21 cellular contexts compared by ENCODE assay signal in genomic region chr2:187851955-187852624, GRCh38.
DNase-seq lines count a peak whose midpoint lies in the region; ATAC-seq, FAIRE-seq and TF ChIP-seq lines count a peak whose summit lies in the region.
"Had no signal": no experiment of that assay in that cellular context is flagged by ENCODE, and none has a peak within 500 bp of the region (broad histone marks: within the 10 kb centered on the region; RNA-seq: fewer than 3 reads in every experiment).

No MANE protein-coding gene starts in this region.

- H4K5ac ChIP-seq in H1 (ENCODE audit: insufficient read length, low read depth, low read length): no peak overlapping the region

- H2AK5ac ChIP-seq in H1 (ENCODE audit: low read depth, low read length): no peak overlapping the region

- CTCF ChIA-PET in H1 (lab: Charles Lee; ENCODE audit: partially characterized antibody): interaction anchor here (0.6 to 0.7 kb wide), 2 partner anchors 244 to 518 kb away, joined by 3 read pairs; no protein-coding TSS in a partner anchor
- CTCF ChIA-PET in T-cell (lab: Charles Lee): no interaction called here

- H3K4me1 Mint-ChIP-seq in T-cell (no peaks in the 10 kb centered on the region), type B pancreatic cell (ENCODE audit: unreplicated experiment) (no peaks in the 10 kb centered on the region)
- H3K4me1 Mint-ChIP-seq: activated naive CD8-positive, alpha-beta T cell treated with anti-CD3 and anti-CD28 coated beads, Interleukin-2, amount 10 ng/mL, durations not matched to agents 7 days and 5 days had no signal

- ATAC-seq in lower lobe of right lung (peak in 1 of 2 donors; percentile 40), T-cell (replicated peaks in 1 of 4) (no peak)
- ATAC-seq: body of pancreas had no signal

- WGBS in H1 (ENCODE audit: extremely low coverage in 1 of 2, insufficient coverage in 1 of 2, insufficient read length in 1 of 2, insufficient replicate concordance in 2 of 2, low coverage in 1 of 2, low lambda C conversion rate in 2 of 2, missing lambda C conversion rate in 1 of 2), 2 experiments: 93% methylated on average over 6 of the region's 6 CpGs; no CpG with 5 or more reads in 1 of the 2 experiments

- no peaks in the 10 kb centered on the region for H4K20me1 ChIP-seq in H1 (replicated peaks in 1 of 2; ENCODE audit: control insufficient read depth in 1 of 2, insufficient read depth in 2 of 2, low read length in 2 of 2)

- H3K23ac ChIP-seq in H1 (ENCODE audit: insufficient read length): no peak overlapping the region

- H3K18ac ChIP-seq in H1 (ENCODE audit: extremely low read depth, low read length): no peak overlapping the region

- H3K4me1 ChIP-seq in H1 (replicated peaks in 1 of 4; ENCODE audit: control insufficient read depth in 3 of 4, insufficient read depth in 4 of 4, low read length in 3 of 4): no peaks in the 10 kb centered on the region
- H3K4me1 ChIP-seq in lower lobe of right lung: no peaks in the 10 kb centered on the region
- peaks cover 0 to 13% (median 3%) of the 10 kb centered on the region in 4 donors for H3K4me1 ChIP-seq in tibial artery
- H3K4me1 ChIP-seq: transverse colon had no signal

- H3K36me3 Mint-ChIP-seq in T-cell (no peaks in the 10 kb centered on the region), type B pancreatic cell (no peaks in the 10 kb centered on the region)
- H3K36me3 Mint-ChIP-seq: activated naive CD8-positive, alpha-beta T cell treated with anti-CD3 and anti-CD28 coated beads, Interleukin-2, amount 10 ng/mL, durations not matched to agents 7 days and 5 days had no signal

- H3K27me3 Mint-ChIP-seq in T-cell: no peaks in the 10 kb centered on the region
- no peaks in the 10 kb centered on the region for H3K27me3 Mint-ChIP-seq in type B pancreatic cell
- H3K27me3 Mint-ChIP-seq: activated naive CD8-positive, alpha-beta T cell treated with anti-CD3 and anti-CD28 coated beads, Interleukin-2, amount 10 ng/mL, durations not matched to agents 7 days and 5 days; stimulated activated naive CD8-positive, alpha-beta T cell treated with anti-CD3 and anti-CD28 coated beads, Interleukin-15, Interleukin-2, amounts not matched to agents 100 ng/mL and 50 ng/mL, for 24 hours had no signal

- H3K79me1 ChIP-seq in H1 (ENCODE audit: low read depth, low read length): no peaks in the 10 kb centered on the region

- no peak overlapping the region for H2BK15ac ChIP-seq in H1 (ENCODE audit: low read length)

- H3K14ac ChIP-seq in H1 (ENCODE audit: insufficient read length): no peak overlapping the region

- H3K4me3 Mint-ChIP-seq in T-cell (no peak overlapping the region), type B pancreatic cell (no peak overlapping the region)
- H3K4me3 Mint-ChIP-seq: activated naive CD8-positive, alpha-beta T cell treated with anti-CD3 and anti-CD28 coated beads, Interleukin-2, amount 10 ng/mL, durations not matched to agents 7 days and 5 days; stimulated activated naive CD8-positive, alpha-beta T cell treated with anti-CD3 and anti-CD28 coated beads, Interleukin-15, Interleukin-2, amounts not matched to agents 100 ng/mL and 50 ng/mL, for 24 hours had no signal

- H3K27ac ChIP-seq in H1 (ENCODE audit: low read depth, low read length) (no peak overlapping the region), lower lobe of right lung (no peak overlapping the region), tibial artery (peak overlapping the region; percentile 51 to 56)
- H3K27ac ChIP-seq: body of pancreas, transverse colon had no signal

- H3K4me2 ChIP-seq in H1 (ENCODE audit: insufficient read depth in 1 of 2, low read depth in 2 of 2, low read length in 2 of 2): no peak overlapping the region
- H3K4me2 ChIP-seq: SK-N-SH had no signal

- H3K4ac ChIP-seq in H1 (replicated peaks; ENCODE audit: insufficient read length, low read depth, low read length): no peak overlapping the region

- FAIRE-seq in H1 (lab: Jason Lieb, UNC) (no peak), D721Med (lab: Jason Lieb, UNC) (no peak)
- FAIRE-seq: keratinocyte had no signal

- no peaks in the 10 kb centered on the region for H3K27me3 ChIP-seq in MG63
- peaks cover 0 to 1% (median 0%) of the 10 kb centered on the region in 4 experiments; a peak in 1 of 7 replicates for H3K27me3 ChIP-seq in H1 (replicated peaks in 1 of 4; ENCODE audit: control insufficient read depth in 3 of 4, extremely low read depth in 1 of 4, insufficient read depth in 3 of 4, low read length in 3 of 4)
- no peaks in the 10 kb centered on the region for H3K27me3 ChIP-seq in lower lobe of right lung (ENCODE audit: low read depth)
- H3K27me3 ChIP-seq in tibial artery: no peaks in the 10 kb centered on the region
- H3K27me3 ChIP-seq: body of pancreas, transverse colon had no signal

- H3K27ac Mint-ChIP-seq in T-cell (no peak overlapping the region), type B pancreatic cell (no peak overlapping the region)
- H3K27ac Mint-ChIP-seq: activated naive CD8-positive, alpha-beta T cell treated with anti-CD3 and anti-CD28 coated beads, Interleukin-2, amount 10 ng/mL, durations not matched to agents 7 days and 5 days; stimulated activated naive CD8-positive, alpha-beta T cell treated with anti-CD3 and anti-CD28 coated beads, Interleukin-15, Interleukin-2, amounts not matched to agents 100 ng/mL and 50 ng/mL, for 24 hours had no signal

- no peak overlapping the region for H2BK20ac ChIP-seq in H1 (ENCODE audit: low read length)

- H3K4me3 ChIP-seq in MG63: peak overlapping the region; percentile 15; the same call in 1 of the 2 replicates
- no peak overlapping the region for H3K4me3 ChIP-seq in H1 (ENCODE audit: extremely low read depth in 1 of 4, insufficient read depth in 2 of 4, low read depth in 3 of 4, low read length in 4 of 4)
- H3K4me3 ChIP-seq in lower lobe of right lung: peak overlapping the region; percentile 5
- peak overlapping the region; percentile 2 to 19 for H3K4me3 ChIP-seq in tibial artery
- H3K4me3 ChIP-seq: body of pancreas, transverse colon had no signal

- intact Hi-C loops in lower lobe of right lung (cut with DNase I): no loop called here
- intact Hi-C loops in tibial artery (cut with DNase I; ENCODE audit: low total_unique reads): no loop called here

- no peaks in the 10 kb centered on the region for H3K79me2 ChIP-seq in H1 (ENCODE audit: control insufficient read depth in 1 of 2, insufficient read depth in 2 of 2, low read length in 2 of 2)

- 0 out of 2 replicates have a peak overlapping the region, but pooled peaks have one; percentile 35 for H2BK12ac ChIP-seq in H1 (ENCODE audit: low read depth, low read length)

- no peak for TF ChIP-seq EP300 in H1 (IDR thresholded peaks at IDR 0.05; ENCODE audit: borderline replicate concordance in 1 of 2, low read depth in 2 of 2, low read length in 2 of 2)

- no peak overlapping the region for H3K56ac ChIP-seq in H1 (replicated peaks; ENCODE audit: insufficient read length, low read depth, low read length)

- H4K8ac ChIP-seq in H1 (ENCODE audit: extremely low read depth, insufficient read depth, low read length): no peak overlapping the region

- POLR2A ChIA-PET in H1 (lab: Charles Lee; ENCODE audit: partially characterized antibody) (no interaction called here), T-cell (lab: Charles Lee) (no interaction called here)

- no peaks in the 10 kb centered on the region for H3K9me3 ChIP-seq in MG63
- no peaks in the 10 kb centered on the region for H3K9me3 ChIP-seq in H1 (ENCODE audit: insufficient read depth in 2 of 2, low read depth in 1 of 2, low read length in 1 of 2)
- H3K9me3 ChIP-seq in lower lobe of right lung: no peaks in the 10 kb centered on the region
- H3K9me3 ChIP-seq in tibial artery: no peaks in the 10 kb centered on the region
- H3K9me3 ChIP-seq: body of pancreas, SK-N-SH, transverse colon had no signal

- H2BK5ac ChIP-seq in H1 (ENCODE audit: low read depth, low read length): no peak overlapping the region

- no peak overlapping the region for H4K91ac ChIP-seq in H1 (replicated peaks; ENCODE audit: insufficient read length, low read length)

- no peak overlapping the region for H3K9ac ChIP-seq in H1 (replicated peaks in 1 of 4; ENCODE audit: extremely low read depth in 1 of 4, low read depth in 3 of 4, low read length in 3 of 4)
- H3K9ac ChIP-seq: SK-N-SH had no signal

- no peak for TF ChIP-seq POLR2A in H1 (IDR thresholded peaks at IDR 0.05; ENCODE audit: control extremely low read depth in 1 of 2, low read depth in 2 of 2, low read length in 2 of 2)

- TF ChIP-seq RAD21 in H1 (IDR thresholded peaks at IDR 0.05 in 1 of 2, conservative IDR thresholded peaks at IDR 0.05 in 1 of 2; ENCODE audit: low read depth in 2 of 2, low read length in 2 of 2): no peak

- DNase-seq in MG63 (no peak), H1 (ENCODE audit: low read depth in 1 of 2, low spot score in 2 of 2) (no peak), lower lobe of right lung (no peak), tibial artery (no peak), T-cell (no peak), type B pancreatic cell (ENCODE audit: extremely low spot score, unreplicated experiment) (no peak), D721Med (ENCODE audit: insufficient read length, low spot score) (no peak)
- DNase-seq: activated CD4-positive, alpha-beta T cell treated with anti-CD3 and anti-CD28 coated beads for 4 hours; activated effector memory CD4-positive, alpha-beta T cell treated with anti-CD3 and anti-CD28 coated beads, Interleukin-2, amount 50 U/mL, for 16 hours; activated naive CD8-positive, alpha-beta T cell treated with anti-CD3 and anti-CD28 coated beads, Interleukin-2, amount 10 ng/mL, durations not matched to agents 7 days and 5 days; activated T-cell treated with anti-CD3 and anti-CD28 coated beads, Interleukin-2, amount 50 U/mL, for 1 hour; body of pancreas; cerebellar nuclear complex; glutamatergic neuron; Karpas-422; mammary epithelial cell; NCI-H446 treated with DMSO at 0.1 percent for 48 hours; SK-N-SH; transverse colon had no signal

- TF ChIP-seq CTCF in H1 (IDR thresholded peaks at IDR 0.05; ENCODE audit: control extremely low read depth in 1 of 3, insufficient read depth in 1 of 3, low read depth in 1 of 3, low read length in 3 of 3) (no peak), lower lobe of right lung (IDR thresholded peaks at IDR 0.05) (no peak), tibial artery (IDR thresholded peaks at IDR 0.05) (no peak), type B pancreatic cell (conservative IDR thresholded peaks at IDR 0.05) (no peak), D721Med (IDR thresholded peaks at IDR 0.05; ENCODE audit: insufficient read depth, missing control alignments) (no peak)

- H3K9me3 Mint-ChIP-seq in T-cell (no peaks in the 10 kb centered on the region), type B pancreatic cell (no peaks in the 10 kb centered on the region)
- H3K9me3 Mint-ChIP-seq: activated naive CD8-positive, alpha-beta T cell treated with anti-CD3 and anti-CD28 coated beads, Interleukin-2, amount 10 ng/mL, durations not matched to agents 7 days and 5 days; stimulated activated naive CD8-positive, alpha-beta T cell treated with anti-CD3 and anti-CD28 coated beads, Interleukin-15, Interleukin-2, amounts not matched to agents 100 ng/mL and 50 ng/mL, for 24 hours had no signal

- H3K36me3 ChIP-seq in MG63 (no peaks in the 10 kb centered on the region), H1 (ENCODE audit: control insufficient read depth in 2 of 4, insufficient read depth in 4 of 4, low read length in 3 of 4) (no peaks in the 10 kb centered on the region), lower lobe of right lung (no peaks in the 10 kb centered on the region), tibial artery (no peaks in the 10 kb centered on the region)
- H3K36me3 ChIP-seq: transverse colon had no signal

- no peak overlapping the region for H2AFZ ChIP-seq in H1 (ENCODE audit: low read length)

- H3K23me2 ChIP-seq in H1 (ENCODE audit: low read depth, low read length): no peaks in the 10 kb centered on the region

- no peak overlapping the region for H2BK120ac ChIP-seq in H1 (replicated peaks; ENCODE audit: low read depth, low read length)

Comparison
In these comparisons a context has a peak if more than half of its experiments do, and no peak if none do; other contexts are left out.
1. H3K4me3 ChIP-seq: peak in MG63 (single experiment), lower lobe of right lung (single experiment) and tibial artery (2 of 2); none in H1 (0 of 4).
2. H3K27ac ChIP-seq: peak in tibial artery (2 of 2); none in H1 (single experiment) and lower lobe of right lung (single experiment).